Comparison of ENCODE assay signal across 1 cellular context in genomic region chr16:57377080-57377841, GRCh38.
TF ChIP-seq lines count a peak whose summit lies in the region.

No MANE protein-coding gene starts in this region.

TF ChIP-seq in GM12878, 131 proteins besides CTCF, POLR2A, EP300 and RAD21 (continued from another document and continues in another):
- TF ChIP-seq, protein P1, sequence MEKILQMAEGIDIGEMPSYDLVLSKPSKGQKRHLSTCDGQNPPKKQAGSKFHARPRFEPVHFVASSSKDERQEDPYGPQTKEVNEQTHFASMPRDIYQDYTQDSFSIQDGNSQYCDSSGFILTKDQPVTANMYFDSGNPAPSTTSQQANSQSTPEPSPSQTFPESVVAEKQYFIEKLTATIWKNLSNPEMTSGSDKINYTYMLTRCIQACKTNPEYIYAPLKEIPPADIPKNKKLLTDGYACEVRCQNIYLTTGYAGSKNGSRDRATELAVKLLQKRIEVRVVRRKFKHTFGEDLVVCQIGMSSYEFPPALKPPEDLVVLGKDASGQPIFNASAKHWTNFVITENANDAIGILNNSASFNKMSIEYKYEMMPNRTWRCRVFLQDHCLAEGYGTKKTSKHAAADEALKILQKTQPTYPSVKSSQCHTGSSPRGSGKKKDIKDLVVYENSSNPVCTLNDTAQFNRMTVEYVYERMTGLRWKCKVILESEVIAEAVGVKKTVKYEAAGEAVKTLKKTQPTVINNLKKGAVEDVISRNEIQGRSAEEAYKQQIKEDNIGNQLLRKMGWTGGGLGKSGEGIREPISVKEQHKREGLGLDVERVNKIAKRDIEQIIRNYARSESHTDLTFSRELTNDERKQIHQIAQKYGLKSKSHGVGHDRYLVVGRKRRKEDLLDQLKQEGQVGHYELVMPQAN (conservative IDR thresholded peaks at IDR 0.05), result no peak
- TF ChIP-seq SREBF2 (IDR thresholded peaks at IDR 0.05; ENCODE audit: low read length) (no peak), MYB (IDR thresholded peaks at IDR 0.05; ENCODE audit: borderline replicate concordance, low read depth, low read length) (no peak), ESRRA (IDR thresholded peaks at IDR 0.05; ENCODE audit: low read length) (no peak), NR2C1 (IDR thresholded peaks at IDR 0.05) (no peak), FOS (IDR thresholded peaks at IDR 0.05; ENCODE audit: borderline replicate concordance, extremely low read depth, insufficient read length) (no peak), BACH1 (IDR thresholded peaks at IDR 0.05; ENCODE audit: borderline replicate concordance) (peak; percentile 47; the same call in 1 of the 2 replicates), CHD2 (IDR thresholded peaks at IDR 0.05; ENCODE audit: borderline replicate concordance, low read depth, low read length) (peak; percentile 31; the same call in 1 of the 2 replicates), NFIC (IDR thresholded peaks at IDR 0.05; ENCODE audit: low read depth, low read length) (peak; percentile 96), PKNOX1 (IDR thresholded peaks at IDR 0.05) (no peak), PML (IDR thresholded peaks at IDR 0.05; ENCODE audit: low read length) (0 out of 2 replicates have a peak, but pooled peaks have one; percentile 55), CBFB (IDR thresholded peaks at IDR 0.05; ENCODE audit: low read depth) (peak; percentile 82; the same call in 1 of the 2 replicates), SMARCA5 (IDR thresholded peaks at IDR 0.05) (no peak), PBX3 (IDR thresholded peaks at IDR 0.05; ENCODE audit: insufficient replicate concordance, low read depth, low read length) (no peak), RAD51 (IDR thresholded peaks at IDR 0.05) (no peak), NFYA (IDR thresholded peaks at IDR 0.05; ENCODE audit: borderline replicate concordance, low read depth, low read length) (no peak), JUNB (IDR thresholded peaks at IDR 0.05) (peak; percentile 87), ZNF622 (IDR thresholded peaks at IDR 0.05) (no peak), USF1 (IDR thresholded peaks at IDR 0.05; ENCODE audit: borderline replicate concordance, extremely low read length, insufficient read depth, low read depth, low read length) (no peak), JUND (IDR thresholded peaks at IDR 0.05; ENCODE audit: low read depth, low read length) (0 out of 2 replicates have a peak, but pooled peaks have one; percentile 6), POLR2AphosphoS2 (IDR thresholded peaks at IDR 0.05; ENCODE audit: low read depth, low read length) (no peak), STAT3 (IDR thresholded peaks at IDR 0.05; ENCODE audit: low read depth, low read length) (no peak), NFXL1 (IDR thresholded peaks at IDR 0.05; ENCODE audit: borderline replicate concordance) (no peak), PAX5 (IDR thresholded peaks at IDR 0.05; ENCODE audit: borderline replicate concordance, low read depth, low read length) (peak; percentile 93), RFX5 (IDR thresholded peaks at IDR 0.05; ENCODE audit: low read depth, low read length) (no peak), SMC3 (IDR thresholded peaks at IDR 0.05; ENCODE audit: borderline replicate concordance, low read length) (peak; percentile 34; the same call in 1 of the 2 replicates), CREB1 (IDR thresholded peaks at IDR 0.05; ENCODE audit: low read depth) (peak; percentile 72; the same call in 1 of the 2 replicates), SREBF1 (IDR thresholded peaks at IDR 0.05; ENCODE audit: low read length) (no peak), PAX8 (IDR thresholded peaks at IDR 0.05) (no peak), ASH2L (IDR thresholded peaks at IDR 0.05; ENCODE audit: borderline replicate concordance, low read depth) (no peak), RUNX3 (IDR thresholded peaks at IDR 0.05; ENCODE audit: low read length) (peak; percentile 97), IKZF1 (conservative IDR thresholded peaks at IDR 0.05) (peak; percentile 90), POLR2AphosphoS5 (IDR thresholded peaks at IDR 0.05; ENCODE audit: low read length) (no peak), FOXK2 (IDR thresholded peaks at IDR 0.05) (no peak), STAT1 (conservative IDR thresholded peaks at IDR 0.05) (no peak), EZH2 (IDR thresholded peaks at IDR 0.05; ENCODE audit: borderline replicate concordance, control insufficient read depth, low read depth, low read length) (no peak), ATF7 (IDR thresholded peaks at IDR 0.05; ENCODE audit: low read depth) (peak; percentile 64), GABPA (IDR thresholded peaks at IDR 0.05; ENCODE audit: low read depth) (no peak), HDAC2 (IDR thresholded peaks at IDR 0.05) (no peak), SMAD5 (IDR thresholded peaks at IDR 0.05; ENCODE audit: low read depth) (peak; percentile 45; the same call in 1 of the 2 replicates), CEBPB (IDR thresholded peaks at IDR 0.05; ENCODE audit: borderline replicate concordance in 1 of 2, low read depth in 2 of 2, low read length in 2 of 2) (no peak; a peak in 1 of 4 replicates), SRF (IDR thresholded peaks at IDR 0.05; ENCODE audit: low read depth in 2 of 2, low read length in 2 of 2) (peak in 1 of 2 experiments; percentile 67; a peak in 1 of 4 replicates), BCLAF1 (IDR thresholded peaks at IDR 0.05) (no peak)
- TF ChIP-seq, protein P2, sequence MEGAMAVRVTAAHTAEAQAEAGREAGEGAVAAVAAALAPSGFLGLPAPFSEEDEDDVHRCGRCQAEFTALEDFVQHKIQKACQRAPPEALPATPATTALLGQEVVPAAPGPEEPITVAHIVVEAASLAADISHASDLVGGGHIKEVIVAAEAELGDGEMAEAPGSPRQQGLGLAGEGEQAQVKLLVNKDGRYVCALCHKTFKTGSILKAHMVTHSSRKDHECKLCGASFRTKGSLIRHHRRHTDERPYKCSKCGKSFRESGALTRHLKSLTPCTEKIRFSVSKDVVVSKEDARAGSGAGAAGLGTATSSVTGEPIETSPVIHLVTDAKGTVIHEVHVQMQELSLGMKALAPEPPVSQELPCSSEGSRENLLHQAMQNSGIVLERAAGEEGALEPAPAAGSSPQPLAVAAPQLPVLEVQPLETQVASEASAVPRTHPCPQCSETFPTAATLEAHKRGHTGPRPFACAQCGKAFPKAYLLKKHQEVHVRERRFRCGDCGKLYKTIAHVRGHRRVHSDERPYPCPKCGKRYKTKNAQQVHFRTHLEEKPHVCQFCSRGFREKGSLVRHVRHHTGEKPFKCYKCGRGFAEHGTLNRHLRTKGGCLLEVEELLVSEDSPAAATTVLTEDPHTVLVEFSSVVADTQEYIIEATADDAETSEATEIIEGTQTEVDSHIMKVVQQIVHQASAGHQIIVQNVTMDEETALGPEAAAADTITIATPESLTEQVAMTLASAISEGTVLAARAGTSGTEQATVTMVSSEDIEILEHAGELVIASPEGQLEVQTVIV (IDR thresholded peaks at IDR 0.05; ENCODE audit: borderline replicate concordance, partially characterized antibody), result no peak
- TF ChIP-seq, protein P3, sequence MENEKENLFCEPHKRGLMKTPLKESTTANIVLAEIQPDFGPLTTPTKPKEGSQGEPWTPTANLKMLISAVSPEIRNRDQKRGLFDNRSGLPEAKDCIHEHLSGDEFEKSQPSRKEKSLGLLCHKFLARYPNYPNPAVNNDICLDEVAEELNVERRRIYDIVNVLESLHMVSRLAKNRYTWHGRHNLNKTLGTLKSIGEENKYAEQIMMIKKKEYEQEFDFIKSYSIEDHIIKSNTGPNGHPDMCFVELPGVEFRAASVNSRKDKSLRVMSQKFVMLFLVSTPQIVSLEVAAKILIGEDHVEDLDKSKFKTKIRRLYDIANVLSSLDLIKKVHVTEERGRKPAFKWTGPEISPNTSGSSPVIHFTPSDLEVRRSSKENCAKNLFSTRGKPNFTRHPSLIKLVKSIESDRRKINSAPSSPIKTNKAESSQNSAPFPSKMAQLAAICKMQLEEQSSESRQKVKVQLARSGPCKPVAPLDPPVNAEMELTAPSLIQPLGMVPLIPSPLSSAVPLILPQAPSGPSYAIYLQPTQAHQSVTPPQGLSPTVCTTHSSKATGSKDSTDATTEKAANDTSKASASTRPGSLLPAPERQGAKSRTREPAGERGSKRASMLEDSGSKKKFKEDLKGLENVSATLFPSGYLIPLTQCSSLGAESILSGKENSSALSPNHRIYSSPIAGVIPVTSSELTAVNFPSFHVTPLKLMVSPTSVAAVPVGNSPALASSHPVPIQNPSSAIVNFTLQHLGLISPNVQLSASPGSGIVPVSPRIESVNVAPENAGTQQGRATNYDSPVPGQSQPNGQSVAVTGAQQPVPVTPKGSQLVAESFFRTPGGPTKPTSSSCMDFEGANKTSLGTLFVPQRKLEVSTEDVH (IDR thresholded peaks at IDR 0.05; ENCODE audit: low read depth, partially characterized antibody), result no peak
- TF ChIP-seq, protein P4, sequence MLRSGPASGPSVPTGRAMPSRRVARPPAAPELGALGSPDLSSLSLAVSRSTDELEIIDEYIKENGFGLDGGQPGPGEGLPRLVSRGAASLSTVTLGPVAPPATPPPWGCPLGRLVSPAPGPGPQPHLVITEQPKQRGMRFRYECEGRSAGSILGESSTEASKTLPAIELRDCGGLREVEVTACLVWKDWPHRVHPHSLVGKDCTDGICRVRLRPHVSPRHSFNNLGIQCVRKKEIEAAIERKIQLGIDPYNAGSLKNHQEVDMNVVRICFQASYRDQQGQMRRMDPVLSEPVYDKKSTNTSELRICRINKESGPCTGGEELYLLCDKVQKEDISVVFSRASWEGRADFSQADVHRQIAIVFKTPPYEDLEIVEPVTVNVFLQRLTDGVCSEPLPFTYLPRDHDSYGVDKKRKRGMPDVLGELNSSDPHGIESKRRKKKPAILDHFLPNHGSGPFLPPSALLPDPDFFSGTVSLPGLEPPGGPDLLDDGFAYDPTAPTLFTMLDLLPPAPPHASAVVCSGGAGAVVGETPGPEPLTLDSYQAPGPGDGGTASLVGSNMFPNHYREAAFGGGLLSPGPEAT (IDR thresholded peaks at IDR 0.05; ENCODE audit: low read depth), result peak; percentile 85
- TF ChIP-seq, protein P5, sequence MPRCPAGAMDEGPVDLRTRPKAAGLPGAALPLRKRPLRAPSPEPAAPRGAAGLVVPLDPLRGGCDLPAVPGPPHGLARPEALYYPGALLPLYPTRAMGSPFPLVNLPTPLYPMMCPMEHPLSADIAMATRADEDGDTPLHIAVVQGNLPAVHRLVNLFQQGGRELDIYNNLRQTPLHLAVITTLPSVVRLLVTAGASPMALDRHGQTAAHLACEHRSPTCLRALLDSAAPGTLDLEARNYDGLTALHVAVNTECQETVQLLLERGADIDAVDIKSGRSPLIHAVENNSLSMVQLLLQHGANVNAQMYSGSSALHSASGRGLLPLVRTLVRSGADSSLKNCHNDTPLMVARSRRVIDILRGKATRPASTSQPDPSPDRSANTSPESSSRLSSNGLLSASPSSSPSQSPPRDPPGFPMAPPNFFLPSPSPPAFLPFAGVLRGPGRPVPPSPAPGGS (IDR thresholded peaks at IDR 0.05; ENCODE audit: borderline replicate concordance, insufficient read depth, low read depth, low read length, poor library complexity, severe bottlenecking), result peak; percentile 98
- TF ChIP-seq, protein P6, sequence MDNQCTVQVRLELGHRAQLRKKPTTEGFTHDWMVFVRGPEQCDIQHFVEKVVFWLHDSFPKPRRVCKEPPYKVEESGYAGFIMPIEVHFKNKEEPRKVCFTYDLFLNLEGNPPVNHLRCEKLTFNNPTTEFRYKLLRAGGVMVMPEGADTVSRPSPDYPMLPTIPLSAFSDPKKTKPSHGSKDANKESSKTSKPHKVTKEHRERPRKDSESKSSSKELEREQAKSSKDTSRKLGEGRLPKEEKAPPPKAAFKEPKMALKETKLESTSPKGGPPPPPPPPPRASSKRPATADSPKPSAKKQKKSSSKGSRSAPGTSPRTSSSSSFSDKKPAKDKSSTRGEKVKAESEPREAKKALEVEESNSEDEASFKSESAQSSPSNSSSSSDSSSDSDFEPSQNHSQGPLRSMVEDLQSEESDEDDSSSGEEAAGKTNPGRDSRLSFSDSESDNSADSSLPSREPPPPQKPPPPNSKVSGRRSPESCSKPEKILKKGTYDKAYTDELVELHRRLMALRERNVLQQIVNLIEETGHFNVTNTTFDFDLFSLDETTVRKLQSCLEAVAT (IDR thresholded peaks at IDR 0.05), result peak; percentile 71; the same call in 1 of the 2 replicates
